ENCODE assay signal across 26 cellular contexts in the genomic region with DNA sequence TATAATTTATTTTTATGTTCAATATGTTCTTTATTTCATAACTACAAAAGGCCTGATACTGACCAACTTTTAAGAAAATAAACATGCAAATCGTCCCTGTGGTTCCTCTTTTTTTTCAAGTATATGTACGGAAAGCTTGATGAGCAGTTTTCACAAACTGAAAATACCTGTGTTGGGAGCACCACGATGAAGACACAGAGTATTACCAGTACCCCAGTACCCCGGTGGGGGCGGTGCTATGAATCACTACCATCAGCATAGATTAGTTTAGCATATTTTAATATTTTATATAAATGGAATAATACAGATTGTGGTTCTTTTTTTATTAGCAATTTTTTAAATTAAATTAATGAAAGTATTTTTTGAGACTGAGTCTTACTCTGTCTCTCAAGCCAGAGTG. TPM values are rescaled to one million over a fixed set of nuclear protein-coding genes. Genes with fewer than 3 reads are reported as not detected.
"Had no signal": no experiment of that assay in that cellular context is flagged by ENCODE, and none has a peak within 500 bp of the region (broad histone marks: within the 10 kb centered on the region; RNA-seq: fewer than 3 reads in every experiment).

No MANE protein-coding gene starts in this region.

- H3K4me1 ChIP-seq: vagina had no signal

- H3K4me3 Mint-ChIP-seq: activated CD4-positive, alpha-beta T cell treated with anti-CD3 and anti-CD28 coated beads, Interleukin-2, amount 10 ng/mL, durations not matched to agents 24 days and 14 days; activated CD8-positive, alpha-beta memory T cell treated with anti-CD3 and anti-CD28 coated beads, Interleukin-2, amount 10 ng/mL, durations not matched to agents 7 days and 5 days; activated CD8-positive, alpha-beta T cell treated with anti-CD3 and anti-CD28 coated beads for 36 hours; activated naive CD4-positive, alpha-beta T cell treated with anti-CD3 and anti-CD28 coated beads, Interleukin-2, amount 10 ng/mL, durations not matched to agents 7 days and 5 days; dendritic cell treated with granulocyte-macrophage colony-stimulating factor and Interleukin-4, amounts not matched to agents 40 ng/mL and 50 ng/mL, for 4 days; neural crest cell; T-cell; T-helper 2 cell treated with Interferon-gamma antibody and Interleukin-4, amounts not matched to agents 5 μg/mL and 100 μg/mL, for 36 hours had no signal

- H3K4me1 Mint-ChIP-seq: activated CD4-positive, alpha-beta T cell treated with anti-CD3 and anti-CD28 coated beads, Interleukin-2, amount 10 ng/mL, durations not matched to agents 24 days and 14 days; activated naive CD4-positive, alpha-beta T cell treated with anti-CD3 and anti-CD28 coated beads, Interleukin-2, amount 10 ng/mL, durations not matched to agents 7 days and 5 days; neural crest cell had no signal

- H3K27ac Mint-ChIP-seq: activated CD4-positive, alpha-beta T cell treated with anti-CD3 and anti-CD28 coated beads, Interleukin-2, amount 10 ng/mL, durations not matched to agents 24 days and 14 days; activated CD8-positive, alpha-beta memory T cell treated with anti-CD3 and anti-CD28 coated beads, Interleukin-2, amount 10 ng/mL, durations not matched to agents 7 days and 5 days; activated CD8-positive, alpha-beta T cell treated with anti-CD3 and anti-CD28 coated beads for 36 hours; activated naive CD4-positive, alpha-beta T cell treated with anti-CD3 and anti-CD28 coated beads, Interleukin-2, amount 10 ng/mL, durations not matched to agents 7 days and 5 days; dendritic cell treated with granulocyte-macrophage colony-stimulating factor and Interleukin-4, amounts not matched to agents 40 ng/mL and 50 ng/mL, for 4 days; T-cell; T-helper 2 cell treated with Interferon-gamma antibody and Interleukin-4, amounts not matched to agents 5 μg/mL and 100 μg/mL, for 36 hours had no signal

- H3K9me3 ChIP-seq: mucosa of descending colon, tibial nerve, vagina had no signal

- H3K36me3 ChIP-seq: tibial nerve, vagina had no signal

- H3K9me3 Mint-ChIP-seq: activated CD4-positive, alpha-beta T cell treated with anti-CD3 and anti-CD28 coated beads, Interleukin-2, amount 10 ng/mL, durations not matched to agents 24 days and 14 days; activated CD8-positive, alpha-beta T cell treated with anti-CD3 and anti-CD28 coated beads for 36 hours; activated naive CD4-positive, alpha-beta T cell treated with anti-CD3 and anti-CD28 coated beads, Interleukin-2, amount 10 ng/mL, durations not matched to agents 7 days and 5 days; dendritic cell treated with granulocyte-macrophage colony-stimulating factor and Interleukin-4, amounts not matched to agents 40 ng/mL and 50 ng/mL, for 4 days; neural crest cell; T-cell; T-helper 2 cell treated with Interferon-gamma antibody and Interleukin-4, amounts not matched to agents 5 μg/mL and 100 μg/mL, for 36 hours had no signal

- H3K27me3 ChIP-seq: tibial nerve, vagina had no signal

- H3K4me3 ChIP-seq: hepatocyte, mucosa of descending colon, tibial nerve, vagina had no signal

- ATAC-seq: activated CD4-positive, CD25-positive, alpha-beta regulatory T cell treated with anti-CD3 and anti-CD28 coated beads, Interleukin-2, amount 50 U/mL, for 24 hours; activated CD8-positive, alpha-beta memory T cell treated with anti-CD3 and anti-CD28 coated beads, Interleukin-2, amount 10 ng/mL, durations not matched to agents 7 days and 5 days; activated CD8-positive, alpha-beta T cell treated with anti-CD3 and anti-CD28 coated beads for 36 hours; T-cell had no signal

- H3K36me3 Mint-ChIP-seq: activated CD8-positive, alpha-beta memory T cell treated with anti-CD3 and anti-CD28 coated beads, Interleukin-2, amount 10 ng/mL, durations not matched to agents 7 days and 5 days; activated naive CD4-positive, alpha-beta T cell treated with anti-CD3 and anti-CD28 coated beads, Interleukin-2, amount 10 ng/mL, durations not matched to agents 7 days and 5 days; T-cell had no signal

- DNase-seq: activated CD4-positive, alpha-beta T cell treated with anti-CD3 and anti-CD28 coated beads, Interleukin-2, amount 10 ng/mL, durations not matched to agents 24 days and 14 days; activated CD8-positive, alpha-beta memory T cell treated with anti-CD3 and anti-CD28 coated beads, Interleukin-2, amount 10 ng/mL, durations not matched to agents 7 days and 5 days; activated CD8-positive, alpha-beta T cell treated with anti-CD3 and anti-CD28 coated beads for 36 hours; activated effector memory CD4-positive, alpha-beta T cell treated with anti-CD3 and anti-CD28 coated beads, Interleukin-2, amount 50 U/mL, for 16 hours; activated naive CD4-positive, alpha-beta T cell treated with anti-CD3 and anti-CD28 coated beads, Interleukin-2, amount 10 ng/mL, durations not matched to agents 7 days and 5 days; activated T-cell treated with anti-CD3 and anti-CD28 coated beads for 4 hours; amygdala; effector CD4-positive, alpha-beta T cell; foreskin fibroblast; kidney glomerular epithelial cell; mesendoderm; occipital lobe; posterior cingulate gyrus; stimulated activated CD4-positive, alpha-beta T cell treated with anti-CD3 and anti-CD28 coated beads, Interleukin-4, amount 100 ng/mL, for 1 hour; stimulated activated naive CD4-positive, alpha-beta T cell treated with Interleukin-2 at 50 U/mL for 16 hours; T-cell had no signal

- H3K27ac ChIP-seq: tibial nerve, vagina, VCaP had no signal

RNA-seq across cellular contexts. Expression of a gene that starts 7.0 kb away (rescaled TPM):
- total RNA-seq: fibroblast of lung had no signal
